In the genomic region with DNA sequence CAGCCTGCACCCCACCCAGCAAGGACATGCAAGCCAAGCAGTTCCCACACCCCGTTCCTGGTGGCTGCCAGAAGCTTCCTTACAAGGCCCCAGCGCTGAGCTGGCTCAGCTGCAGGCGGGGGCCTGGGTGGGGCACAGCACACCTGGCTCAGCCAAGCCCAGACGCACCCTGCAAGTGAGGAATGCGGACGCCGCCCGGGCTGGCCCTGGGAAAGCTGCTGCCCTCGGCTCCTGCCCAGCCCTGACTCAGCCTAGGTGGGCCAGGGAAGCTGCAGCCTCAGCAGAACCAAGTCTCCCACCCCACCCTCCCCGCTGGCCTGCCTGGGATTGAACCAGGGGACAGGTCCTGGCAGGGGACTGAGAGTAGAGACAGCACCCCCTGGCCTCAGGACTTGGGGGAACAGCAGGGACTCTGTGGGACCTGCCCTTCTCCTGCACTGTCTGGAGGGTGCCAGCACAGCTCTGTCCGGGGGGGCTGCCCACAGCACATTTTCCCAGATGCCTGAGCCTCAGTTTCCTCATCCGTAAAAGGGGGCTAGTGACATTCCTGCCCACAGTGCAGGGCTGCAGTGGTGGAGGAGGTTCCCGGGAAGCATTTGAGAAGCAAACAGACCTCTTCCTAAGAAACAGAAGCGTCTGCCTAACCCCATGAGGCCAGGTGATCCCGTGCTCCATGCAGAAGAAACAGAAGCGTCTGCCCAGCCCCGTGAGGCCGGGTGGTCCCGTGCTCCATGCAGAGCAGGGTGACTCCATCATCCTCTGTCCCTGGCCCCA, we compare ENCODE assay signal across 17 cellular contexts. TPM values are rescaled to one million over a fixed set of nuclear protein-coding genes. Genes with fewer than 3 reads are reported as not detected.
DNase-seq lines count a peak whose midpoint lies in the region; ATAC-seq, FAIRE-seq and TF ChIP-seq lines count a peak whose summit lies in the region.
"Had no signal": no experiment of that assay in that cellular context is flagged by ENCODE, and none has a peak within 500 bp of the region (broad histone marks: within the 10 kb centered on the region; RNA-seq: fewer than 3 reads in every experiment).

No MANE protein-coding gene starts in this region.

- DNase-seq in D721Med (ENCODE audit: insufficient read length, low spot score) = peak; percentile 8
- DNase-seq in NT2/D1 (ENCODE audit: low read depth, low spot score) = no peak
- peak; percentile 44 for DNase-seq in iPS-NIHi11 (ENCODE audit: low spot score)
- DNase-seq in renal cortical epithelial cell (ENCODE audit: low read depth) = peak; percentile 75
- DNase-seq in T-helper 2 cell treated with Interferon-gamma antibody and Interleukin-4, amounts not matched to agents 5 μg/mL and 100 μg/mL, for 36 hours (ENCODE audit: low spot score) = no peak
- DNase-seq in nephron progenitor cell = no peak
- DNase-seq: mesenchymal stem cell, NCI-H146, sigmoid colon, T-helper 9 cell had no signal

- no peaks in the 10 kb centered on the region for H3K9me3 Mint-ChIP-seq in T-helper 2 cell treated with Interferon-gamma antibody and Interleukin-4, amounts not matched to agents 5 μg/mL and 100 μg/mL, for 36 hours
- H3K9me3 Mint-ChIP-seq in nephron progenitor cell = no peaks in the 10 kb centered on the region
- H3K9me3 Mint-ChIP-seq: activated naive CD4-positive, alpha-beta T cell treated with anti-CD3 and anti-CD28 coated beads, Interleukin-2, amount 50 U/mL, for 72 hours had no signal

- no peaks in the 10 kb centered on the region for H3K36me3 ChIP-seq in NT2/D1 (ENCODE audit: insufficient read depth, insufficient read length, low read length)
- H3K36me3 ChIP-seq: BLaER1 treated with 17β-estradiol and CSF1 and Interleukin-3, amounts not matched to agents 10 nM and 100 nM; sigmoid colon had no signal

- no peaks in the 10 kb centered on the region for H3K9me3 ChIP-seq in NT2/D1 (ENCODE audit: insufficient read depth, low read length)
- H3K9me3 ChIP-seq: BLaER1 treated with 17β-estradiol and CSF1 and Interleukin-3, amounts not matched to agents 10 nM and 100 nM; sigmoid colon had no signal

- H3K27me3 ChIP-seq in NT2/D1 (ENCODE audit: insufficient read depth, insufficient read length) = no peaks in the 10 kb centered on the region
- H3K27me3 ChIP-seq: BLaER1 treated with 17β-estradiol and CSF1 and Interleukin-3, amounts not matched to agents 10 nM and 100 nM; sigmoid colon had no signal

- no peaks in the 10 kb centered on the region for H3K36me3 Mint-ChIP-seq in T-helper 2 cell treated with Interferon-gamma antibody and Interleukin-4, amounts not matched to agents 5 μg/mL and 100 μg/mL, for 36 hours (ENCODE audit: low read depth)
- H3K36me3 Mint-ChIP-seq in nephron progenitor cell (ENCODE audit: low read depth) = no peaks in the 10 kb centered on the region
- H3K36me3 Mint-ChIP-seq: activated naive CD4-positive, alpha-beta T cell treated with anti-CD3 and anti-CD28 coated beads, Interleukin-2, amount 50 U/mL, for 72 hours had no signal

- no peak for FAIRE-seq in D721Med (lab: Jason Lieb, UNC)
- FAIRE-seq: colon had no signal

- no peak overlapping the region for H3K27ac Mint-ChIP-seq in T-helper 2 cell treated with Interferon-gamma antibody and Interleukin-4, amounts not matched to agents 5 μg/mL and 100 μg/mL, for 36 hours
- H3K27ac Mint-ChIP-seq in nephron progenitor cell = no peak overlapping the region
- H3K27ac Mint-ChIP-seq: activated naive CD4-positive, alpha-beta T cell treated with anti-CD3 and anti-CD28 coated beads, Interleukin-2, amount 50 U/mL, for 72 hours had no signal

- no peak overlapping the region for H3K4me3 ChIP-seq in NT2/D1 (ENCODE audit: insufficient read length, low read depth)
- H3K4me3 ChIP-seq: BLaER1 treated with 17β-estradiol and CSF1 and Interleukin-3, amounts not matched to agents 10 nM and 100 nM; sigmoid colon had no signal

- TF ChIP-seq CTCF in D721Med (IDR thresholded peaks at IDR 0.05; ENCODE audit: insufficient read depth, missing control alignments) (no peak), nephron progenitor cell (IDR thresholded peaks at IDR 0.05) (no peak)

- no peak for ATAC-seq in HG03097 (IDR thresholded peaks at IDR 0.05; ENCODE audit: low FRiP score, unreplicated experiment)
- ATAC-seq in HG03457 (IDR thresholded peaks at IDR 0.05; ENCODE audit: unreplicated experiment) = no peak
- ATAC-seq: activated naive CD4-positive, alpha-beta T cell treated with anti-CD3 and anti-CD28 coated beads, Interleukin-2, amount 50 U/mL, for 72 hours had no signal

- peak overlapping the region; percentile 13 for H3K9ac ChIP-seq in NT2/D1 (ENCODE audit: insufficient read length, low read depth)
- H3K9ac ChIP-seq: BLaER1 treated with 17β-estradiol and CSF1 and Interleukin-3, amounts not matched to agents 10 nM and 100 nM had no signal

- peaks cover 45% of the 10 kb centered on the region for H3K4me1 ChIP-seq in NT2/D1 (ENCODE audit: insufficient read depth, insufficient read length)

- no peak overlapping the region for H3K4me3 Mint-ChIP-seq in T-helper 2 cell treated with Interferon-gamma antibody and Interleukin-4, amounts not matched to agents 5 μg/mL and 100 μg/mL, for 36 hours
- no peak overlapping the region for H3K4me3 Mint-ChIP-seq in nephron progenitor cell

- no peaks in the 10 kb centered on the region for H3K27me3 Mint-ChIP-seq in T-helper 2 cell treated with Interferon-gamma antibody and Interleukin-4, amounts not matched to agents 5 μg/mL and 100 μg/mL, for 36 hours (ENCODE audit: low read depth)
- H3K27me3 Mint-ChIP-seq in nephron progenitor cell (ENCODE audit: low read depth, poor library complexity) = no peaks in the 10 kb centered on the region

- H3K4me1 Mint-ChIP-seq in T-helper 2 cell treated with Interferon-gamma antibody and Interleukin-4, amounts not matched to agents 5 μg/mL and 100 μg/mL, for 36 hours (ENCODE audit: low read depth) = no peaks in the 10 kb centered on the region
- H3K4me1 Mint-ChIP-seq in nephron progenitor cell = peaks cover 33% of the 10 kb centered on the region

RNA-seq across cellular contexts. Expression of gene KRT17, which starts 29.9 kb away (rescaled TPM):
- total RNA-seq in renal cortical epithelial cell = 4.1 and 95.2 TPM in 2 replicates

RNA-seq across cellular contexts. Expression of gene EIF1, which starts 34.4 kb away (rescaled TPM):
- 65.3 and 499 TPM in 2 replicates for total RNA-seq in renal cortical epithelial cell

RNA-seq across cellular contexts. Expression of gene KRT16, which starts 41.8 kb away (rescaled TPM):
- total RNA-seq in renal cortical epithelial cell = 0.70 and 7.5 TPM in 2 replicates
- total RNA-seq: activated CD8-positive, alpha-beta memory T cell treated with anti-CD3 and anti-CD28 coated beads for 36 hours; activated naive CD4-positive, alpha-beta T cell treated with anti-CD3 and anti-CD28 coated beads, Interleukin-2, amount 50 U/mL, for 72 hours; glomerular endothelial cell had no signal

RNA-seq across cellular contexts. Expression of gene GAST, which starts 57.8 kb away (rescaled TPM):
- not detected in 2 replicates for total RNA-seq in renal cortical epithelial cell
- total RNA-seq: activated CD8-positive, alpha-beta memory T cell treated with anti-CD3 and anti-CD28 coated beads for 36 hours; activated naive CD4-positive, alpha-beta T cell treated with anti-CD3 and anti-CD28 coated beads, Interleukin-2, amount 50 U/mL, for 72 hours; glomerular endothelial cell; sigmoid colon had no signal

Comparison
In these comparisons a context has a peak if more than half of its experiments do, and no peak if none do; other contexts are left out.
1. DNase-seq: peak in D721Med (single experiment), iPS-NIHi11 (single experiment) and renal cortical epithelial cell (single experiment); none in NT2/D1 (single experiment), T-helper 2 cell treated with Interferon-gamma antibody and Interleukin-4, amounts not matched to agents 5 μg/mL and 100 μg/mL, for 36 hours (single experiment) and nephron progenitor cell (single experiment).